ENCODE assay signal across 8 cellular contexts in the genomic region with DNA sequence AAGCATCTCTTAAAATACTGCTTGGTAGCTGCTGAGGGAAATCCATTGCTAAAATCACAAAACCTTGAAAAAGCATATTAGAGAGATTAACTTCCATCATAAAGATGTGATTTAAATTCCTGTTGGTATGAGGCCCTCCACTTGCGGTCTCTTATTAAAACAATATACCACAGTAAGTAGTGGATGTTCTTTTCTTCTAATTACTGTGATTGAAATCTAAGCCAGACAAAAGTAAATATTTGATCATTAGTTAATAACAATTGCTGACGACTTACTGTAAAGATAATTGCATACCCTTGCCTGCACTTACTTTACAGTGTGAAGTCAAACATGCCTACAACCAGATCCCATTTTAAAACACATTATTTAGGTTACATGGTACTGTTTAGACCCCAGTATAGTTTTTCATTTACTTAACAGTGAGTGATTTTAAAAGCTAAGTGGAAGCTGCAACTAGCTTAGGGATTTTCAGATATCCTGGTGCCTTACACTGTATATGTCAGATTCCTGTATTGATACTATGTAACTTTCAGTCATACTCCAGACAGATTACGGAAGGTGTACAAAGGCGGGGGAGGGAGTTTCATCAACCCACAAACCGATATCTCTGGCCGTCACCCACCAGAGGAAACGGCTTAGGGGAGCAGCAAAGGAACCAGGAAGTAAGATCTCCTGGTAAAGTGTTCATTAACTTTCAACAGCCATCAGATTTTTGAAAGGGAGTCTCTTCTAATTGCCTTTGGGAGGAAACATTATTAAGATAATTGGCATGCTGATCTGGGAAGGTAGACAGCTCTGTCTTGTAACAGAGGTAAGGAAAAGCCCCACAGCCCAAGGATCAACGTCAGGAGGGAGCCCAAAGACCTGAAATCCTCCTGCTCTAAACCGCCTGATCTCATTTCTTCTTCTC. TPM values are rescaled to one million over a fixed set of nuclear protein-coding genes. Genes with fewer than 3 reads are reported as not detected.
A peak's percentile ranks its signal among the peaks of the same experiment; 100 is the strongest.
DNase-seq lines count a peak whose midpoint lies in the region; ATAC-seq, FAIRE-seq and TF ChIP-seq lines count a peak whose summit lies in the region.

No MANE protein-coding gene starts in this region.

- no peak for DNase-seq in D721Med (ENCODE audit: insufficient read length, low spot score)
- DNase-seq in HTR-8/SVneo (ENCODE audit: insufficient read length, low spot score): no peak
- peak; percentile 35 for DNase-seq in activated CD4-positive, alpha-beta T cell treated with anti-CD3 and anti-CD28 coated beads for 48 hours
- no peak for DNase-seq in fibroblast of the aortic adventitia (ENCODE audit: low read depth)
- peak; percentile 61 for DNase-seq in retinal pigment epithelial cell (ENCODE audit: low read depth)
- no peak for DNase-seq in epidermal melanocyte (ENCODE audit: insufficient read length, low spot score)
- DNase-seq in NCI-H2171 treated with DMSO at 0.1 percent for 48 hours (lab: John Stamatoyannopoulos, UW): no peak

- TF ChIP-seq CTCF in D721Med (IDR thresholded peaks at IDR 0.05; ENCODE audit: insufficient read depth, missing control alignments) (no peak), fibroblast of the aortic adventitia (IDR thresholded peaks at IDR 0.05; ENCODE audit: insufficient read depth, low read length) (no peak), retinal pigment epithelial cell (conservative IDR thresholded peaks at IDR 0.05; ENCODE audit: low read depth, low read length) (no peak)

- peak overlapping the region; percentile 96 for H3K4me3 ChIP-seq in fibroblast of the aortic adventitia (ENCODE audit: low read depth, low read length)
- peak overlapping the region; percentile 73 for H3K4me3 ChIP-seq in retinal pigment epithelial cell (ENCODE audit: low read length)

- no peak for ATAC-seq in HG03196 (IDR thresholded peaks at IDR 0.05; ENCODE audit: unreplicated experiment)

- FAIRE-seq in D721Med (lab: Jason Lieb, UNC): peak; percentile 32
- FAIRE-seq in HTR-8/SVneo (lab: Jason Lieb, UNC): peak; percentile 71

RNA-seq across cellular contexts. Expression of a gene that starts 1.0 kb away (rescaled TPM):
- total RNA-seq in fibroblast of the aortic adventitia (ENCODE audit: low replicate concordance): 174 and 455 TPM in 2 replicates

Comparison
In these comparisons a context has a peak if more than half of its experiments do, and no peak if none do; other contexts are left out.
1. DNase-seq: peak in activated CD4-positive, alpha-beta T cell treated with anti-CD3 and anti-CD28 coated beads for 48 hours (single experiment) and retinal pigment epithelial cell (single experiment); none in D721Med (single experiment), HTR-8/SVneo (single experiment), fibroblast of the aortic adventitia (single experiment), epidermal melanocyte (single experiment) and NCI-H2171 treated with DMSO at 0.1 percent for 48 hours (single experiment).